ENCODE assay signal across 8 cellular contexts in genomic region chr1:26723013-26723991, GRCh38. TPM values are rescaled to one million over a fixed set of nuclear protein-coding genes. Genes with fewer than 3 reads are reported as not detected.
DNase-seq lines count a peak whose midpoint lies in the region; ATAC-seq and TF ChIP-seq lines count a peak whose summit lies in the region.

No MANE protein-coding gene starts in this region.

- no peaks in the 10 kb centered on the region for H3K9me3 ChIP-seq in CD8-positive, alpha-beta T cell (ENCODE audit: low read length)

- ATAC-seq in CD8-positive, alpha-beta T cell: peak; percentile 79
- ATAC-seq in HG03520 (IDR thresholded peaks at IDR 0.05; ENCODE audit: unreplicated experiment) (no peak), GM21515 (IDR thresholded peaks at IDR 0.05; ENCODE audit: unreplicated experiment) (no peak)

- H3K9me3 Mint-ChIP-seq in CD8-positive, alpha-beta T cell: no peaks in the 10 kb centered on the region
- H3K9me3 Mint-ChIP-seq in osteocyte (ENCODE audit: unreplicated experiment): no peaks in the 10 kb centered on the region

- peaks cover 93% of the 10 kb centered on the region for H3K4me1 Mint-ChIP-seq in CD8-positive, alpha-beta T cell (ENCODE audit: low read depth)
- peaks cover 73% of the 10 kb centered on the region for H3K4me1 Mint-ChIP-seq in osteocyte (ENCODE audit: unreplicated experiment)

- peak overlapping the region; percentile 10 for H3K4me3 ChIP-seq in CD8-positive, alpha-beta T cell (ENCODE audit: low read depth, low read length)
- H3K4me3 ChIP-seq in Jurkat, Clone E6-1 (ENCODE audit: low read length): peak overlapping the region; percentile 10; the same call in 1 of the 2 replicates

- peak in 6 of 7 experiments; percentile 21 to 58 (median 50) for DNase-seq in CD8-positive, alpha-beta T cell
- peak; percentile 77 for DNase-seq in Jurkat, Clone E6-1 (ENCODE audit: low read depth, low spot score)
- DNase-seq in SHP77 treated with DMSO at 0.1 percent for 48 hours (lab: John Stamatoyannopoulos, UW): peak; percentile 68
- DNase-seq in amygdala (lab: John Stamatoyannopoulos, UW): peak in 54 of 56 donors; percentile 14 to 91 (median 58)
- peak; percentile 93 for DNase-seq in cardiac septum (ENCODE audit: low spot score)
- DNase-seq in osteocyte (ENCODE audit: extremely low spot score, unreplicated experiment): peak; percentile 90

- peaks cover 91% of the 10 kb centered on the region for H3K4me1 ChIP-seq in CD8-positive, alpha-beta T cell (ENCODE audit: insufficient read depth, low read length)

- POLR2A ChIA-PET in CD8-positive, alpha-beta T cell (lab: Charles Lee): interaction anchor here (0.9 to 2.9 kb wide), 8 partner anchors 14 to 62 kb away, joined by 3 to 22 read pairs (median 7); partner anchors contain the start of gene ARID1A

- no peak for TF ChIP-seq CTCF in CD8-positive, alpha-beta T cell (IDR thresholded peaks at IDR 0.05)
- TF ChIP-seq CTCF in osteocyte (IDR thresholded peaks at IDR 0.05): no peak

- H3K36me3 ChIP-seq in CD8-positive, alpha-beta T cell (ENCODE audit: insufficient read depth, low read length): no peaks in the 10 kb centered on the region

- intact Hi-C loops in CD8-positive, alpha-beta T cell (cut with DNase I, micrococcal nuclease): loop anchor here in 1 of 2 experiments (1.0 to 2.0 kb wide), 2 partner anchors 21 to 25 kb away; no protein-coding TSS in a partner anchor
- intact Hi-C loops in cardiac septum (cut with DNase I): loop anchor here (2.0 kb wide), 3 partner anchors 21 to 65 kb away; no protein-coding TSS in a partner anchor

- no peak overlapping the region for H3K27ac ChIP-seq in CD8-positive, alpha-beta T cell (ENCODE audit: low read depth, low read length)

- H3K27ac Mint-ChIP-seq in CD8-positive, alpha-beta T cell: peak overlapping the region; percentile 88
- H3K27ac Mint-ChIP-seq in osteocyte (ENCODE audit: unreplicated experiment): peak overlapping the region; percentile 90

- no peaks in the 10 kb centered on the region for H3K27me3 Mint-ChIP-seq in CD8-positive, alpha-beta T cell (ENCODE audit: low read depth)
- no peaks in the 10 kb centered on the region for H3K27me3 Mint-ChIP-seq in osteocyte (ENCODE audit: unreplicated experiment)

- peaks cover 31% of the 10 kb centered on the region for H3K36me3 Mint-ChIP-seq in CD8-positive, alpha-beta T cell
- peaks cover 3% of the 10 kb centered on the region for H3K36me3 Mint-ChIP-seq in osteocyte (ENCODE audit: unreplicated experiment)

- H3K4me3 Mint-ChIP-seq in CD8-positive, alpha-beta T cell: peak overlapping the region; percentile 63
- H3K4me3 Mint-ChIP-seq in osteocyte (ENCODE audit: unreplicated experiment): peak overlapping the region; percentile 60

- no peaks in the 10 kb centered on the region for H3K27me3 ChIP-seq in CD8-positive, alpha-beta T cell (ENCODE audit: insufficient read depth, low read length)

- CTCF ChIA-PET in CD8-positive, alpha-beta T cell (lab: Charles Lee): interaction anchor here (1.3 to 3.4 kb wide), 8 partner anchors 9 to 121 kb away, joined by 3 to 20 read pairs (median 4); no protein-coding TSS in a partner anchor

RNA-seq across cellular contexts. Expression of gene ARID1A, which starts 27.5 kb away (rescaled TPM):
- total RNA-seq in CD8-positive, alpha-beta T cell: 100 to 1,000 TPM; 104 to 105 TPM
- 68.1 TPM for polyA plus RNA-seq in Jurkat, Clone E6-1 (2012; ENCODE audit: insufficient read depth, insufficient read length)
- total RNA-seq in cardiac septum (52.1 TPM), osteocyte (70.0 and 78.7 TPM in 2 replicates)
